16 cellular contexts compared by ENCODE assay signal in the genomic region with DNA sequence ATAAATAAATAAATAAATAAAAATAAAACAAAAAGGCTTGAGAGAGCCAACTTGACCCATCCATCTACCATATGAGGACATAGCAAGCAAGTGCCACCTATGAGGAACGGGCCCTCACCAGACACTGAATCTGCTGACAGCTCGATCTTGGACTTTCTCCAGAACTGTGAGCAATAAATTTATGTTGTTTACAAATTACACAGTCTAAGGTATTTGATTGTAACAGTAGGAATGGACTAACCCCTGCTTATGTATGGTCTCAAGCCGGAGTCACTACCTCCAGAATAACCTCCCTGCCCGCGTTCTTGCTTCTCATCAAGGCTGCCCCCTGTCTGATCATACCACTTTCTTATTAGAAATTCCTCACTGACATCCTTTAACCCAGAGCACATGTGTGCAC. TPM values are rescaled to one million over a fixed set of nuclear protein-coding genes. Genes with fewer than 3 reads are reported as not detected.
"Had no signal": no experiment of that assay in that cellular context is flagged by ENCODE, and none has a peak within 500 bp of the region (broad histone marks: within the 10 kb centered on the region; RNA-seq: fewer than 3 reads in every experiment).

No MANE protein-coding gene starts in this region.

- H3K36me3 Mint-ChIP-seq: memory B cell; natural killer cell treated with Interleukin-12 subunit alpha and Interleukin-12 subunit beta and Interleukin-15 and Interleukin-18, amount 100 ng/mL, for 72 hours had no signal

- ATAC-seq: activated CD4-positive, CD25-positive, alpha-beta regulatory T cell treated with anti-CD3 and anti-CD28 coated beads, Interleukin-2, amount 50 U/mL, for 24 hours; left ventricle myocardium superior; natural killer cell treated with Interleukin-12 subunit alpha and Interleukin-12 subunit beta and Interleukin-15 and Interleukin-18, amount 100 ng/mL, for 72 hours had no signal

- H3K4me3 Mint-ChIP-seq: memory B cell; natural killer cell treated with Interleukin-12 subunit alpha and Interleukin-12 subunit beta and Interleukin-15 and Interleukin-18, amount 100 ng/mL, for 72 hours had no signal

- H3K27ac Mint-ChIP-seq: memory B cell; natural killer cell treated with Interleukin-12 subunit alpha and Interleukin-12 subunit beta and Interleukin-15 and Interleukin-18, amount 100 ng/mL, for 72 hours had no signal

- DNase-seq: activated CD4-positive, alpha-beta T cell treated with anti-CD3 and anti-CD28 coated beads, Interleukin-2, amount 50 U/mL, for 1 hour; activated CD8-positive, alpha-beta memory T cell treated with anti-CD3 and anti-CD28 coated beads for 24 hours; activated naive CD4-positive, alpha-beta T cell treated with Interleukin-2 at 50 U/mL for 16 hours; left ventricle myocardium superior; retina; stimulated activated CD4-positive, alpha-beta T cell treated with anti-CD3 and anti-CD28 coated beads, Interleukin-15, amount 100 ng/mL, for 24 hours; stimulated activated CD4-positive, alpha-beta T cell treated with anti-CD3 and anti-CD28 coated beads, Interleukin-4, amount 100 ng/mL, for 1 hour; stimulated activated naive CD4-positive, alpha-beta T cell treated with Interleukin-2 at 50 U/mL for 16 hours; trophoblast cell had no signal

- H3K9me3 Mint-ChIP-seq: memory B cell; natural killer cell treated with Interleukin-12 subunit alpha and Interleukin-12 subunit beta and Interleukin-15 and Interleukin-18, amount 100 ng/mL, for 72 hours had no signal

- H3K4me1 Mint-ChIP-seq: memory B cell had no signal

RNA-seq across cellular contexts. Expression of a gene that starts 9.9 kb away (rescaled TPM):
- total RNA-seq: ascending aorta, bronchial epithelial cell, cerebellum, kidney epithelial cell, left ventricle myocardium superior had no signal
